In the genomic region with DNA sequence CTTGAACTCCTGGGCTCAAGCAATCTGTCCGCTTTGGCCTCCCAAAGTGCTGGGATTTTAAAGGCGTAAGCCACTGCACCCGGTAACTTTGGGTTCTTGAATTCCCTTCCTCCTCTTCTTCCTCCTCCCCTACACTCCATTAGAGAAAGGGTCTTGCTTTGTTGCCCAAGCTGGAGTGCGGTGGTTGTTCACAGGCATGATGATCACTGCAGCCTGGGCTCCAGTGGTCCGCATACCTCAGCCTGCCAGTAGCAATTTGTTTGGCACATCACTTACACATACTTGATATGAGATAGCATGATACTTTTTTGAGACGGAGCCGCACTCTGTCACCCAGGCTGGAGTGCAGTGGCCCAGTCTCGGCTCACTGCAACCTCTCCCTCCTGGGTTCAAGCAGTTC, we compare ENCODE assay signal across 11 cellular contexts. TPM values are rescaled to one million over a fixed set of nuclear protein-coding genes. Genes with fewer than 3 reads are reported as not detected.
DNase-seq lines count a peak whose midpoint lies in the region; ATAC-seq and TF ChIP-seq lines count a peak whose summit lies in the region.
"Had no signal": no experiment of that assay in that cellular context is flagged by ENCODE, and none has a peak within 500 bp of the region (broad histone marks: within the 10 kb centered on the region; RNA-seq: fewer than 3 reads in every experiment).

No MANE protein-coding gene starts in this region.

- no peak overlapping the region for H4K91ac ChIP-seq in H9 (ENCODE audit: insufficient read length, low read depth, low read length)

- H3K4me1 ChIP-seq in CD4-positive, CD25-positive, alpha-beta regulatory T cell (ENCODE audit: control insufficient read depth, insufficient read depth, low read length, poor library complexity, severe bottlenecking): peaks cover 55% of the 10 kb centered on the region
- H3K4me1 ChIP-seq in H9 (ENCODE audit: insufficient read depth, low read length): no peaks in the 10 kb centered on the region

- H2BK15ac ChIP-seq in H9 (ENCODE audit: low read depth, low read length): no peak overlapping the region

- H3K56ac ChIP-seq in H9 (ENCODE audit: insufficient read length, low read depth, low read length): no peak overlapping the region

- H3K27me3 ChIP-seq in CD4-positive, CD25-positive, alpha-beta regulatory T cell (ENCODE audit: control insufficient read depth, insufficient read depth, low read length): no peaks in the 10 kb centered on the region
- H3K27me3 ChIP-seq in H9 (ENCODE audit: insufficient read depth, low read length): no peaks in the 10 kb centered on the region
- no peaks in the 10 kb centered on the region for H3K27me3 ChIP-seq in WERI-Rb-1 (ENCODE audit: insufficient read depth, low read depth, severe bottlenecking)
- H3K27me3 ChIP-seq in H7 (ENCODE audit: control insufficient read depth, insufficient read depth, low read length): no peaks in the 10 kb centered on the region
- H3K27me3 ChIP-seq: heart left ventricle, Peyer's patch had no signal

- no peaks in the 10 kb centered on the region for H4K20me1 ChIP-seq in H9 (ENCODE audit: control insufficient read depth, insufficient read depth, insufficient read length)

- peaks cover 22% of the 10 kb centered on the region; the same call in 1 of the 2 replicates for H3K79me2 ChIP-seq in H9 (ENCODE audit: insufficient read depth, low read length)

- no peak overlapping the region for H2BK20ac ChIP-seq in H9 (ENCODE audit: low read depth, low read length, poor library complexity, severe bottlenecking)

- no peak overlapping the region for H4K5ac ChIP-seq in H9 (ENCODE audit: insufficient read length, low read depth, low read length)

- TF ChIP-seq CTCF in H9 (conservative IDR thresholded peaks at IDR 0.05) (no peak), WERI-Rb-1 (IDR thresholded peaks at IDR 0.05; ENCODE audit: low read depth, low read length) (no peak)

- ATAC-seq in CD4-positive, CD25-positive, alpha-beta regulatory T cell (ENCODE audit: low read depth in 2 of 2): no peak
- ATAC-seq in natural killer cell treated with Interleukin-12 subunit alpha and Interleukin-12 subunit beta and Interleukin-15 and Interleukin-18, amount 100 ng/mL, for 72 hours: no peak
- ATAC-seq in HG02973 (IDR thresholded peaks at IDR 0.05; ENCODE audit: unreplicated experiment): no peak
- ATAC-seq: heart left ventricle had no signal

- no peak overlapping the region for H3K18ac ChIP-seq in H9 (ENCODE audit: insufficient read length, low read depth, low read length)

- H4K8ac ChIP-seq in H9 (replicated peaks; ENCODE audit: insufficient read length, low read depth, low read length): no peak overlapping the region

- no peaks in the 10 kb centered on the region for H3K9me3 ChIP-seq in CD4-positive, CD25-positive, alpha-beta regulatory T cell (ENCODE audit: control insufficient read depth in 2 of 2, low read length in 2 of 2)
- H3K9me3 ChIP-seq in H9 (ENCODE audit: control insufficient read depth, low read depth, low read length): no peaks in the 10 kb centered on the region
- no peaks in the 10 kb centered on the region for H3K9me3 ChIP-seq in WERI-Rb-1 (ENCODE audit: severe bottlenecking)
- H3K9me3 ChIP-seq: Peyer's patch had no signal

- H3K4me3 Mint-ChIP-seq in CD4-positive, CD25-positive, alpha-beta regulatory T cell: peak overlapping the region; percentile 91 to 96 (median 92)
- H3K4me3 Mint-ChIP-seq in H9: peak overlapping the region; percentile 82 to 86; a peak in 4 of 5 replicates
- H3K4me3 Mint-ChIP-seq in activated naive CD8-positive, alpha-beta T cell: peak overlapping the region; percentile 91
- H3K4me3 Mint-ChIP-seq in natural killer cell treated with Interleukin-12 subunit alpha and Interleukin-12 subunit beta and Interleukin-15 and Interleukin-18, amount 100 ng/mL, for 72 hours: peak overlapping the region; percentile 95

- H2BK120ac ChIP-seq in H9 (ENCODE audit: low read depth, low read length, poor library complexity, severe bottlenecking): no peak overlapping the region

- no peak overlapping the region for H3K9ac ChIP-seq in H9 (ENCODE audit: extremely low read depth, insufficient read length, low read length)

- WGBS in H9 (ENCODE audit: extremely low coverage, insufficient read length, low lambda C conversion rate): no CpG with 5 or more reads among the region's 8 CpGs

- peaks cover 14 to 76% (median 55%) of the 10 kb centered on the region in 4 donors for H3K4me1 Mint-ChIP-seq in CD4-positive, CD25-positive, alpha-beta regulatory T cell
- peaks cover 25 to 37% of the 10 kb centered on the region in 2 experiments for H3K4me1 Mint-ChIP-seq in H9
- peaks cover 67% of the 10 kb centered on the region for H3K4me1 Mint-ChIP-seq in activated naive CD8-positive, alpha-beta T cell (ENCODE audit: low read depth)
- peaks cover 39 to 43% of the 10 kb centered on the region in 2 donors for H3K4me1 Mint-ChIP-seq in natural killer cell treated with Interleukin-12 subunit alpha and Interleukin-12 subunit beta and Interleukin-15 and Interleukin-18, amount 100 ng/mL, for 72 hours (ENCODE audit: low read depth in 2 of 2)

- no peak for DNase-seq in CD4-positive, CD25-positive, alpha-beta regulatory T cell
- DNase-seq in H9: no peak
- DNase-seq in natural killer cell treated with Interleukin-12 subunit alpha and Interleukin-12 subunit beta and Interleukin-15 and Interleukin-18, amount 100 ng/mL, for 72 hours (ENCODE audit: low spot score): no peak
- no peak for DNase-seq in WERI-Rb-1
- no peak for DNase-seq in H7
- no peak for DNase-seq in HK-2 (ENCODE audit: unreplicated experiment)
- DNase-seq: heart left ventricle, NCI-H1105 had no signal

- H3K27ac Mint-ChIP-seq in CD4-positive, CD25-positive, alpha-beta regulatory T cell: peak overlapping the region in 2 of 3 donors; percentile 25 to 90
- H3K27ac Mint-ChIP-seq in H9: peak overlapping the region; percentile 56 to 94 (median 68); a peak in 4 of 7 replicates
- peak overlapping the region; percentile 46 for H3K27ac Mint-ChIP-seq in activated naive CD8-positive, alpha-beta T cell
- H3K27ac Mint-ChIP-seq in natural killer cell treated with Interleukin-12 subunit alpha and Interleukin-12 subunit beta and Interleukin-15 and Interleukin-18, amount 100 ng/mL, for 72 hours: peak overlapping the region; percentile 81 to 91

- H3K23ac ChIP-seq in H9 (ENCODE audit: insufficient read length, low read depth, low read length): no peak overlapping the region

- no peak overlapping the region for H3K4me2 ChIP-seq in H9 (ENCODE audit: insufficient read depth, insufficient read length, low read length)

- peaks cover 0 to 5% (median 0%) of the 10 kb centered on the region in 7 donors for H3K9me3 Mint-ChIP-seq in CD4-positive, CD25-positive, alpha-beta regulatory T cell
- H3K9me3 Mint-ChIP-seq in H9: peaks cover 3 to 4% of the 10 kb centered on the region in 2 experiments; a peak in 2 of 5 replicates
- no peaks in the 10 kb centered on the region for H3K9me3 Mint-ChIP-seq in activated naive CD8-positive, alpha-beta T cell (ENCODE audit: low read depth)
- H3K9me3 Mint-ChIP-seq in natural killer cell treated with Interleukin-12 subunit alpha and Interleukin-12 subunit beta and Interleukin-15 and Interleukin-18, amount 100 ng/mL, for 72 hours: no peaks in the 10 kb centered on the region

- H3K4ac ChIP-seq in H9 (ENCODE audit: low read depth, low read length): no peak overlapping the region

- H3T11ph ChIP-seq in H9 (ENCODE audit: low read length): no peak overlapping the region

- H3K27me3 Mint-ChIP-seq in CD4-positive, CD25-positive, alpha-beta regulatory T cell: peaks cover 9% of the 10 kb centered on the region
- H3K27me3 Mint-ChIP-seq in H9 (ENCODE audit: low read depth): no peaks in the 10 kb centered on the region; the same call in 1 of the 2 replicates
- no peaks in the 10 kb centered on the region for H3K27me3 Mint-ChIP-seq in activated naive CD8-positive, alpha-beta T cell
- no peaks in the 10 kb centered on the region for H3K27me3 Mint-ChIP-seq in natural killer cell treated with Interleukin-12 subunit alpha and Interleukin-12 subunit beta and Interleukin-15 and Interleukin-18, amount 100 ng/mL, for 72 hours

- H2AK5ac ChIP-seq in H9 (ENCODE audit: insufficient read length, low read length): no peak overlapping the region

- H2BK12ac ChIP-seq in H9 (ENCODE audit: insufficient read length, low read depth, low read length): no peak overlapping the region

- peaks cover 11% of the 10 kb centered on the region for H3K23me2 ChIP-seq in H9 (ENCODE audit: insufficient read length, low read depth, low read length, poor library complexity, severe bottlenecking)

- no peak overlapping the region for H3K14ac ChIP-seq in H9 (ENCODE audit: insufficient read depth, low read length)

- no peaks in the 10 kb centered on the region for H3K79me1 ChIP-seq in H9 (ENCODE audit: insufficient read depth, low read depth, low read length, poor library complexity, severe bottlenecking)

- H3K4me3 ChIP-seq in CD4-positive, CD25-positive, alpha-beta regulatory T cell (ENCODE audit: low read depth, low read length): peak overlapping the region; percentile 95
- no peak overlapping the region for H3K4me3 ChIP-seq in WERI-Rb-1 (ENCODE audit: low read depth, low read length)
- H3K4me3 ChIP-seq in H7 (ENCODE audit: insufficient read depth, low read depth, low read length): no peak overlapping the region

- no peak overlapping the region for H2BK5ac ChIP-seq in H9 (ENCODE audit: insufficient read length, low read length)

- peaks cover 20% of the 10 kb centered on the region for H3K36me3 Mint-ChIP-seq in CD4-positive, CD25-positive, alpha-beta regulatory T cell
- peaks cover 31 to 47% (median 37%) of the 10 kb centered on the region in 3 experiments for H3K36me3 Mint-ChIP-seq in H9 (ENCODE audit: insufficient read depth in 1 of 3, low read depth in 3 of 3)
- H3K36me3 Mint-ChIP-seq in activated naive CD8-positive, alpha-beta T cell: peaks cover 6% of the 10 kb centered on the region
- H3K36me3 Mint-ChIP-seq in natural killer cell treated with Interleukin-12 subunit alpha and Interleukin-12 subunit beta and Interleukin-15 and Interleukin-18, amount 100 ng/mL, for 72 hours: peaks cover 11% of the 10 kb centered on the region

- H3K27ac ChIP-seq in CD4-positive, CD25-positive, alpha-beta regulatory T cell (ENCODE audit: insufficient read depth, low read length, poor library complexity, severe bottlenecking): no peak overlapping the region
- no peak overlapping the region for H3K27ac ChIP-seq in H9 (ENCODE audit: insufficient read length, low read depth, low read length)
- H3K27ac ChIP-seq in WERI-Rb-1: no peak overlapping the region

- H2AFZ ChIP-seq in H9 (ENCODE audit: low read length): no peak overlapping the region

- peaks cover 3% of the 10 kb centered on the region for H3K36me3 ChIP-seq in CD4-positive, CD25-positive, alpha-beta regulatory T cell (ENCODE audit: control insufficient read depth, insufficient read depth, low read length)
- H3K36me3 ChIP-seq in WERI-Rb-1 (no peaks in the 10 kb centered on the region; the same call in none of the 2 replicates), H7 (replicated peaks; ENCODE audit: control insufficient read depth, insufficient read depth, low read length) (no peaks in the 10 kb centered on the region; the same call in none of the 2 replicates)
- H3K36me3 ChIP-seq: Peyer's patch had no signal

RNA-seq across cellular contexts. Expression of a gene that starts 2.2 kb away (rescaled TPM):
- 46.1 TPM for total RNA-seq in CD4-positive, CD25-positive, alpha-beta regulatory T cell
- 100 to 1,000 TPM; 108 to 161 (median 133) TPM for polyA plus RNA-seq in CD4-positive, CD25-positive, alpha-beta regulatory T cell
- 59.8 and 61.9 TPM in 2 replicates for total RNA-seq in H9 (2021)
- total RNA-seq in natural killer cell treated with Interleukin-12 subunit alpha and Interleukin-12 subunit beta and Interleukin-15 and Interleukin-18, amount 100 ng/mL, for 72 hours: 10 to 100 TPM; 60.3 to 92.7 TPM
- 65.4 and 68.4 TPM in 2 replicates for total RNA-seq in H7 (2014; rRNA removed; shearing (Covaris generic))
